ENCODE assay signal across 23 cellular contexts in genomic region chr7:11404355-11404754, GRCh38.
"Had no signal": no experiment of that assay in that cellular context is flagged by ENCODE, and none has a peak within 500 bp of the region (broad histone marks: within the 10 kb centered on the region; RNA-seq: fewer than 3 reads in every experiment).

No MANE protein-coding gene starts in this region.

- DNase-seq: activated CD4-positive, alpha-beta memory T cell treated with anti-CD3 and anti-CD28 coated beads for 36 hours; activated CD4-positive, alpha-beta T cell treated with anti-CD3 and anti-CD28 coated beads for 4 hours; activated CD4-positive, CD25-positive, alpha-beta regulatory T cell; activated naive CD4-positive, alpha-beta T cell treated with Interleukin-2 at 50 U/mL for 16 hours; activated naive CD8-positive, alpha-beta T cell treated with anti-CD3 and anti-CD28 coated beads for 36 hours; activated T-cell treated with anti-CD3 and anti-CD28 coated beads, Interleukin-2, amount 50 U/mL, for 48 hours; central memory CD4-positive, alpha-beta T cell; dermis blood vessel endothelial cell; effector CD8-positive, alpha-beta T cell; erythroblast; foreskin fibroblast; heart right ventricle; immature natural killer cell; left ventricle myocardium inferior; mammary epithelial cell; natural killer cell; pancreas; psoas muscle; stimulated activated CD4-positive, alpha-beta T cell treated with anti-CD3 and anti-CD28 coated beads, Interleukin-2, amount 100 ng/mL, for 24 hours; stomach; transverse colon had no signal

- H3K27me3 ChIP-seq: heart right ventricle, pancreas, right atrium auricular region, stomach, transverse colon had no signal

- H3K4me1 ChIP-seq: heart right ventricle, left ventricle myocardium inferior, pancreas, psoas muscle, right atrium auricular region, stomach, transverse colon had no signal

- ATAC-seq: heart right ventricle; natural killer cell; pancreas; psoas muscle; stimulated activated effector memory CD8-positive, alpha-beta T cell treated with anti-CD3 and anti-CD28 coated beads, Interleukin-12 subunit alpha, Interleukin-12 subunit beta, amount 100 ng/mL, for 72 hours had no signal

- H3K27ac ChIP-seq: heart right ventricle, left ventricle myocardium inferior, pancreas, psoas muscle, right atrium auricular region, stomach, transverse colon had no signal

- H3K9me3 ChIP-seq: pancreas, psoas muscle, right atrium auricular region, stomach, transverse colon had no signal

- H3K36me3 ChIP-seq: left ventricle myocardium inferior, pancreas, right atrium auricular region, transverse colon had no signal

- H3K4me3 ChIP-seq: heart right ventricle, left ventricle myocardium inferior, pancreas, psoas muscle, right atrium auricular region, stomach, transverse colon had no signal
